Comparison of ENCODE assay signal across 31 cellular contexts in genomic region chr14:65025818-65026217, GRCh38. TPM values are rescaled to one million over a fixed set of nuclear protein-coding genes. Genes with fewer than 3 reads are reported as not detected.
DNase-seq lines count a peak whose midpoint lies in the region; ATAC-seq and TF ChIP-seq lines count a peak whose summit lies in the region.
"Had no signal": no experiment of that assay in that cellular context is flagged by ENCODE, and none has a peak within 500 bp of the region (broad histone marks: within the 10 kb centered on the region; RNA-seq: fewer than 3 reads in every experiment).

No MANE protein-coding gene starts in this region.

- TF ChIP-seq CTCF in IMR-90 (conservative IDR thresholded peaks at IDR 0.05; ENCODE audit: low read depth, low read length) (no peak), esophagus muscularis mucosa (IDR thresholded peaks at IDR 0.05) (no peak), transverse colon (IDR thresholded peaks at IDR 0.05) (no peak), mammary epithelial cell (conservative IDR thresholded peaks at IDR 0.05 in 1 of 2, IDR thresholded peaks at IDR 0.05 in 1 of 2; ENCODE audit: extremely low read depth in 1 of 2, insufficient read depth in 1 of 2, low read depth in 1 of 2, low read length in 2 of 2) (no peak), left ventricle myocardium inferior (IDR thresholded peaks at IDR 0.05; ENCODE audit: borderline replicate concordance) (no peak)

- no peak overlapping the region for H2AK9ac ChIP-seq in IMR-90 (replicated peaks; ENCODE audit: low read depth, low read length, poor library complexity)

- H2AFZ ChIP-seq in IMR-90 (replicated peaks; ENCODE audit: low read length, poor library complexity) (no peak overlapping the region), mammary epithelial cell (ENCODE audit: low read depth, low read length) (no peak overlapping the region)

- no TSS peak for BruUV-seq in IMR-90 (replicated peaks; lab: Mats Ljungman, UMichigan)
- no TSS peak for BruUV-seq in mammary epithelial cell (replicated peaks; lab: Mats Ljungman, UMichigan)

- in situ Hi-C loops in IMR-90 (cut with MboI; ENCODE audit: low sequenced_read_pairs) (no loop called here), transverse colon (cut with MboI; ENCODE audit: low pct_ligation_motif_present in 1 of 4, low pct_unique_long_range_greater_than_20kb in 1 of 4, low sequenced_read_pairs in 3 of 4) (no loop called here), mammary epithelial cell (cut with MboI; ENCODE audit: low sequenced_read_pairs in 2 of 2) (no loop called here)

- ATAC-seq in IMR-90 (ENCODE audit: low read depth) = no peak
- ATAC-seq in T-helper 17 cell = no peak
- ATAC-seq: activated CD4-positive, alpha-beta T cell treated with anti-CD3 and anti-CD28 coated beads for 36 hours; activated T-helper 17 cell treated with anti-CD3 and anti-CD28 coated beads, Interleukin-2, amount 50 U/mL, for 72 hours; GM12878; heart left ventricle had no signal

- no peak overlapping the region for H3K56ac ChIP-seq in IMR-90 (ENCODE audit: extremely low read depth, insufficient read depth, low read length)

- no peak overlapping the region for H3K27ac Mint-ChIP-seq in T-helper 17 cell
- H3K27ac Mint-ChIP-seq: activated CD4-positive, alpha-beta T cell treated with anti-CD3 and anti-CD28 coated beads for 36 hours; activated naive CD4-positive, alpha-beta T cell treated with anti-CD3 and anti-CD28 coated beads, Interleukin-2, amount 50 U/mL, for 24 hours; activated T-helper 17 cell treated with anti-CD3 and anti-CD28 coated beads, Interleukin-2, amount 50 U/mL, for 72 hours; brain; nephron had no signal

- peaks cover 6% of the 10 kb centered on the region for H3K36me3 ChIP-seq in IMR-90 (ENCODE audit: control insufficient read depth, insufficient read depth, low read length)
- peaks cover 7 to 49% (median 20%) of the 10 kb centered on the region in 4 donors for H3K36me3 ChIP-seq in esophagus muscularis mucosa
- peaks cover 14% of the 10 kb centered on the region for H3K36me3 ChIP-seq in muscle layer of colon (ENCODE audit: insufficient read depth, low read length)
- peaks cover 0 to 10% (median 0%) of the 10 kb centered on the region in 4 donors for H3K36me3 ChIP-seq in transverse colon
- H3K36me3 ChIP-seq in mammary epithelial cell (ENCODE audit: insufficient read depth, low read length) = no peaks in the 10 kb centered on the region
- peaks cover 44% of the 10 kb centered on the region for H3K36me3 ChIP-seq in left ventricle myocardium inferior
- H3K36me3 ChIP-seq: uterus had no signal

- no peak overlapping the region for H2BK20ac ChIP-seq in IMR-90 (ENCODE audit: low read depth, low read length)

- no peak overlapping the region for H3K23ac ChIP-seq in IMR-90 (ENCODE audit: low read depth, low read length)

- TF ChIP-seq POLR2A in IMR-90 (IDR thresholded peaks at IDR 0.05; ENCODE audit: low read depth, low read length) (no peak), esophagus muscularis mucosa (IDR thresholded peaks at IDR 0.05; ENCODE audit: low read depth) (no peak), transverse colon (IDR thresholded peaks at IDR 0.05) (no peak)

- no peak overlapping the region for H2BK5ac ChIP-seq in IMR-90 (ENCODE audit: low read depth, low read length, poor library complexity, severe bottlenecking)

- no peak overlapping the region for H3K18ac ChIP-seq in IMR-90 (ENCODE audit: low read depth, low read length)

- H3K4me1 ChIP-seq in IMR-90 (ENCODE audit: control insufficient read depth, insufficient read depth, low read length) (peaks cover 2% of the 10 kb centered on the region; the same call in 1 of the 2 replicates), esophagus muscularis mucosa (peaks cover 0 to 24% (median 19%) of the 10 kb centered on the region in 4 donors), muscle layer of colon (ENCODE audit: insufficient read depth, low read length) (peaks cover 6% of the 10 kb centered on the region), transverse colon (peaks cover 0 to 16% (median 11%) of the 10 kb centered on the region in 4 donors), mammary epithelial cell (ENCODE audit: insufficient read depth, low read length) (no peaks in the 10 kb centered on the region), left ventricle myocardium inferior (peaks cover 4% of the 10 kb centered on the region)
- H3K4me1 ChIP-seq: heart left ventricle, uterus had no signal

- POLR2A ChIA-PET in IMR-90 (lab: Charles Lee; ENCODE audit: unreplicated experiment) = interaction anchor here (0.5 kb wide), 1 partner anchor 600 kb away, joined by 3 read pairs; no protein-coding TSS in a partner anchor

- H4K5ac ChIP-seq in IMR-90 (ENCODE audit: low read depth, low read length) = no peak overlapping the region

- TF ChIP-seq EP300 in esophagus muscularis mucosa (IDR thresholded peaks at IDR 0.05) (no peak), transverse colon (IDR thresholded peaks at IDR 0.05; ENCODE audit: low read depth) (no peak)

- H3K4me3 ChIP-seq in IMR-90 (ENCODE audit: insufficient read depth, low read depth, low read length) = no peak overlapping the region
- peak overlapping the region; percentile 10 to 25 (median 14) for H3K4me3 ChIP-seq in esophagus muscularis mucosa
- peak overlapping the region in 1 of 2 donors; percentile 38 for H3K4me3 ChIP-seq in muscle layer of colon (ENCODE audit: low read depth in 1 of 2, low read length in 2 of 2)
- peak overlapping the region in 1 of 4 donors; percentile 32 for H3K4me3 ChIP-seq in transverse colon
- H3K4me3 ChIP-seq in mammary epithelial cell (replicated peaks in 1 of 3; ENCODE audit: insufficient read depth in 1 of 3, low read depth in 2 of 3, low read length in 3 of 3) = no peak overlapping the region
- H3K4me3 ChIP-seq in left ventricle myocardium inferior = no peak overlapping the region
- H3K4me3 ChIP-seq: GM12878, heart left ventricle, testis, uterus had no signal

- H3K79me2 ChIP-seq in mammary epithelial cell (ENCODE audit: insufficient read depth, low read length) = no peaks in the 10 kb centered on the region

- H3K79me1 ChIP-seq in IMR-90 (ENCODE audit: low read depth in 1 of 2, low read length in 2 of 2) = no peaks in the 10 kb centered on the region; a peak in 1 of 4 replicates

- no peak for TF ChIP-seq RAD21 in IMR-90 (IDR thresholded peaks at IDR 0.05; ENCODE audit: low read length)

- no peak overlapping the region for H2BK120ac ChIP-seq in IMR-90 (ENCODE audit: low read depth, low read length)

- no peak overlapping the region for H2BK15ac ChIP-seq in IMR-90 (ENCODE audit: low read depth, low read length)

- no peak overlapping the region for H3K14ac ChIP-seq in IMR-90 (replicated peaks; ENCODE audit: low read depth, low read length)

- H3K4me3 Mint-ChIP-seq in T-helper 17 cell = no peak overlapping the region
- H3K4me3 Mint-ChIP-seq: activated CD4-positive, alpha-beta T cell treated with anti-CD3 and anti-CD28 coated beads for 36 hours; activated naive CD4-positive, alpha-beta T cell treated with anti-CD3 and anti-CD28 coated beads, Interleukin-2, amount 50 U/mL, for 24 hours; activated T-helper 17 cell treated with anti-CD3 and anti-CD28 coated beads, Interleukin-2, amount 50 U/mL, for 72 hours; brain; nephron had no signal

- no peak overlapping the region for H4K8ac ChIP-seq in IMR-90 (ENCODE audit: low read depth in 2 of 2, low read length in 2 of 2)

- H3K27me3 ChIP-seq in IMR-90 (ENCODE audit: control insufficient read depth, insufficient read depth, low read length) = no peaks in the 10 kb centered on the region
- no peaks in the 10 kb centered on the region for H3K27me3 ChIP-seq in esophagus muscularis mucosa
- H3K27me3 ChIP-seq in muscle layer of colon (ENCODE audit: control insufficient read depth in 1 of 2, insufficient read depth in 2 of 2, low read length in 2 of 2) = no peaks in the 10 kb centered on the region
- H3K27me3 ChIP-seq in transverse colon = no peaks in the 10 kb centered on the region
- H3K27me3 ChIP-seq in mammary epithelial cell (ENCODE audit: insufficient read depth, low read length) = no peaks in the 10 kb centered on the region
- no peaks in the 10 kb centered on the region for H3K27me3 ChIP-seq in left ventricle myocardium inferior (ENCODE audit: low read depth)
- H3K27me3 ChIP-seq: heart left ventricle, Peyer's patch, testis, uterus had no signal

- H3K27ac ChIP-seq in IMR-90 (ENCODE audit: insufficient read depth, low read length) (no peak overlapping the region), esophagus muscularis mucosa (replicated peaks in 1 of 4) (peak overlapping the region; percentile 64 to 81 (median 78)), muscle layer of colon (ENCODE audit: low read depth, low read length) (peak overlapping the region; percentile 41), transverse colon (peak overlapping the region; percentile 32 to 73 (median 52)), mammary epithelial cell (ENCODE audit: insufficient read depth, low read depth, low read length) (no peak overlapping the region), left ventricle myocardium inferior (replicated peaks) (no peak overlapping the region)
- H3K27ac ChIP-seq: HL-60, uterus had no signal

- intact Hi-C loops in IMR-90 (cut with micrococcal nuclease) = no loop called here
- intact Hi-C loops in esophagus muscularis mucosa (cut with DNase I) = no loop called here
- intact Hi-C loops in transverse colon (cut with DNase I; ENCODE audit: low total_unique reads) = no loop called here
- intact Hi-C loops in mammary epithelial cell (cut with micrococcal nuclease) = no loop called here
- intact Hi-C loops in left ventricle myocardium inferior (cut with micrococcal nuclease) = no loop called here

- H3K9me1 ChIP-seq in IMR-90 (ENCODE audit: insufficient read depth, low read length) = peaks cover 2% of the 10 kb centered on the region; the same call in 1 of the 2 replicates

- H2AK5ac ChIP-seq in IMR-90 (ENCODE audit: low read depth, low read length) = no peak overlapping the region

- WGBS in IMR-90 (ENCODE audit: extremely low coverage in 2 of 2, insufficient read length in 1 of 2), 2 experiments = 53% methylated on average over 5 of the region's 6 CpGs; no CpG with 5 or more reads in 1 of the 2 experiments
- WGBS in esophagus muscularis mucosa = 45% methylated on average over 6 of the region's 6 CpGs
- WGBS in transverse colon (ENCODE audit: low coverage in 1 of 2), 2 donors = 32 to 71% methylated on average over 4 to 6 of the region's 6 CpGs
- 84% methylated on average over 6 of the region's 6 CpGs for WGBS in mammary epithelial cell (ENCODE audit: low coverage, missing lambda C conversion rate)

- no peaks in the 10 kb centered on the region for H3K27me3 Mint-ChIP-seq in T-helper 17 cell
- H3K27me3 Mint-ChIP-seq: activated CD4-positive, alpha-beta T cell treated with anti-CD3 and anti-CD28 coated beads for 36 hours; activated naive CD4-positive, alpha-beta T cell treated with anti-CD3 and anti-CD28 coated beads, Interleukin-2, amount 50 U/mL, for 24 hours; activated T-helper 17 cell treated with anti-CD3 and anti-CD28 coated beads, Interleukin-2, amount 50 U/mL, for 72 hours; brain had no signal

- H3K4me2 ChIP-seq in IMR-90 (ENCODE audit: low read depth, low read length) (no peak overlapping the region), mammary epithelial cell (ENCODE audit: insufficient read depth, low read depth, low read length) (no peak overlapping the region)

- no peaks in the 10 kb centered on the region for H3K4me1 Mint-ChIP-seq in T-helper 17 cell
- H3K4me1 Mint-ChIP-seq: activated CD4-positive, alpha-beta T cell treated with anti-CD3 and anti-CD28 coated beads for 36 hours; activated naive CD4-positive, alpha-beta T cell treated with anti-CD3 and anti-CD28 coated beads, Interleukin-2, amount 50 U/mL, for 24 hours; brain; nephron had no signal

- DNase-seq in IMR-90 = peak; percentile 10
- no peak for DNase-seq in esophagus muscularis mucosa (ENCODE audit: extremely low spot score)
- no peak for DNase-seq in transverse colon
- no peak for DNase-seq in mammary epithelial cell
- DNase-seq in T-helper 17 cell = no peak
- no peak for DNase-seq in left ventricle myocardium inferior
- DNase-seq: activated CD4-positive, alpha-beta T cell treated with anti-CD3 and anti-CD28 coated beads for 36 hours; amniotic stem cell; cerebellar nuclear complex; DMS153; H7; heart left ventricle; Kasumi-1; kidney; midbrain; MV-4-11; NCI-H146; NCI-H446 treated with DMSO at 0.1 percent for 48 hours; NCI-H774; Peyer's patch; SHP77 treated with DMSO at 0.1 percent for 48 hours; stimulated activated naive CD4-positive, alpha-beta T cell; testis; uterus had no signal

- no peak overlapping the region for H3K4ac ChIP-seq in IMR-90 (ENCODE audit: low read depth, low read length)

- peaks cover 4% of the 10 kb centered on the region for H3K36me3 Mint-ChIP-seq in T-helper 17 cell (ENCODE audit: low read depth)

- dilution Hi-C loops in IMR-90 (cut with HindIII; ENCODE audit: low sequenced_read_pairs, unreplicated experiment) = no loop called here
- dilution Hi-C loops in mammary epithelial cell (cut with HindIII; ENCODE audit: low sequenced_read_pairs) = no loop called here

- H3K9ac ChIP-seq in IMR-90 (ENCODE audit: low read depth, low read length) = no peak overlapping the region; the same call in 1 of the 2 replicates
- H3K9ac ChIP-seq in muscle layer of colon (ENCODE audit: low read length) = no peak overlapping the region
- H3K9ac ChIP-seq in mammary epithelial cell (ENCODE audit: insufficient read depth, low read length) = no peak overlapping the region

- no peak overlapping the region for H4K91ac ChIP-seq in IMR-90 (ENCODE audit: insufficient read depth, low read depth, low read length)

- no peaks in the 10 kb centered on the region for H3K9me3 ChIP-seq in IMR-90 (ENCODE audit: control insufficient read depth, insufficient read depth, low read length)
- H3K9me3 ChIP-seq in esophagus muscularis mucosa = no peaks in the 10 kb centered on the region
- H3K9me3 ChIP-seq in muscle layer of colon (ENCODE audit: low read length) = no peaks in the 10 kb centered on the region
- H3K9me3 ChIP-seq in transverse colon = no peaks in the 10 kb centered on the region
- no peaks in the 10 kb centered on the region for H3K9me3 ChIP-seq in mammary epithelial cell (replicated peaks; ENCODE audit: insufficient read depth, low read length)
- H3K9me3 ChIP-seq in T-helper 17 cell (ENCODE audit: control insufficient read depth, low read length, poor library complexity, severe bottlenecking) = no peaks in the 10 kb centered on the region
- no peaks in the 10 kb centered on the region for H3K9me3 ChIP-seq in left ventricle myocardium inferior (replicated peaks)
- H3K9me3 ChIP-seq: heart left ventricle, Peyer's patch, testis, uterus had no signal

- CTCF ChIA-PET in IMR-90 (lab: Yijun Ruan, JAX) (no interaction called here), mammary epithelial cell (lab: Charles Lee; ENCODE audit: low non-redundant PET) (no interaction called here)

- no peaks in the 10 kb centered on the region for H4K20me1 ChIP-seq in IMR-90 (ENCODE audit: insufficient read depth, low read length)
- no peaks in the 10 kb centered on the region for H4K20me1 ChIP-seq in mammary epithelial cell (ENCODE audit: insufficient read depth, low read length)

RNA-seq across cellular contexts. Expression of gene FNTB, which starts 39.1 kb away (rescaled TPM):
- 8.1 and 9.9 TPM in 2 replicates for total RNA-seq in IMR-90 (2012; rRNA removed)
- 17.8 and 18.5 TPM in 2 replicates for polyA plus RNA-seq in IMR-90 (2012; rRNA removed)
- 11.6 and 15.5 TPM in 2 replicates for polyA plus RNA-seq in IMR-90 (2012; cell fraction: cytosol; rRNA removed)
- polyA plus RNA-seq in IMR-90 (2012; cell fraction: nucleus; rRNA removed; ENCODE audit: low replicate concordance) = 24.1 and 27.4 TPM in 2 replicates
- total RNA-seq in esophagus muscularis mucosa = 10 to 100 TPM; 10.3 to 20.7 (median 15.5) TPM
- 10 to 100 TPM in 3 of 4 donors, 1 to 10 TPM in 1; 6.5 to 77.2 (median 12.7) TPM for total RNA-seq in transverse colon
- total RNA-seq in mammary epithelial cell = 10 to 100 TPM; 11.7 to 12.5 TPM
- 17.0 TPM for polyA plus RNA-seq in mammary epithelial cell
- polyA minus RNA-seq in mammary epithelial cell = 56.4 TPM
- total RNA-seq in T-helper 17 cell = 10 to 100 TPM; 14.2 to 22.5 TPM
- total RNA-seq in left ventricle myocardium inferior = 17.9 TPM

RNA-seq across cellular contexts. Expression of gene RAB15, which starts 53.7 kb away (rescaled TPM):
- total RNA-seq in IMR-90 (2012; rRNA removed) (3.3 and 3.4 TPM in 2 replicates), esophagus muscularis mucosa (10 to 100 TPM in 1 of 4 donors, 1 to 10 TPM in 3; 3.7 to 11.4 (median 7.1) TPM), transverse colon (10 to 100 TPM; 11.6 to 50.9 (median 19.4) TPM), mammary epithelial cell (1 to 10 TPM; 5.8 to 6.2 TPM), T-helper 17 cell (1 to 10 TPM; 4.8 to 5.8 TPM), left ventricle myocardium inferior (17.1 TPM)
- polyA plus RNA-seq in IMR-90 (2012; rRNA removed) (7.0 and 7.8 TPM in 2 replicates), mammary epithelial cell (3.4 TPM)
- polyA plus RNA-seq in IMR-90 (2012; cell fraction: cytosol; rRNA removed) = 4.5 and 5.1 TPM in 2 replicates
- 15.7 and 20.4 TPM in 2 replicates for polyA plus RNA-seq in IMR-90 (2012; cell fraction: nucleus; rRNA removed; ENCODE audit: low replicate concordance)
- 2.1 TPM for polyA minus RNA-seq in mammary epithelial cell

Comparison
In these comparisons a context has a peak if more than half of its experiments do, and no peak if none do; other contexts are left out.
1. H3K27ac ChIP-seq: peak in esophagus muscularis mucosa (4 of 4), muscle layer of colon (single experiment) and transverse colon (4 of 4); none in IMR-90 (single experiment), mammary epithelial cell (single experiment) and left ventricle myocardium inferior (single experiment).
2. H3K4me3 ChIP-seq: peak in esophagus muscularis mucosa (4 of 4); none in IMR-90 (single experiment), mammary epithelial cell (0 of 3) and left ventricle myocardium inferior (single experiment).